15 cellular contexts compared by ENCODE assay signal in genomic region chr9:89563511-89564256, GRCh38.
"Had no signal": no experiment of that assay in that cellular context is flagged by ENCODE, and none has a peak within 500 bp of the region (broad histone marks: within the 10 kb centered on the region; RNA-seq: fewer than 3 reads in every experiment).

No MANE protein-coding gene starts in this region.

- H3K27me3 ChIP-seq: ascending aorta, brain microvascular endothelial cell, thyroid gland had no signal

- ATAC-seq: activated CD8-positive, alpha-beta T cell treated with anti-CD3 and anti-CD28 coated beads, Interleukin-2, amount 10 ng/mL, durations not matched to agents 7 days and 5 days; left ventricle myocardium superior; T-cell had no signal

- H3K36me3 ChIP-seq: ascending aorta, brain microvascular endothelial cell, thyroid gland had no signal

- H3K9me3 ChIP-seq: ascending aorta, mucosa of descending colon, thyroid gland had no signal

- H3K4me3 ChIP-seq: ascending aorta, mucosa of descending colon, thyroid gland had no signal

- H3K4me1 ChIP-seq: ascending aorta, thyroid gland had no signal

- H3K27ac ChIP-seq: ascending aorta, brain microvascular endothelial cell, thyroid gland, VCaP had no signal

- DNase-seq: activated CD4-positive, alpha-beta T cell treated with anti-CD3 and anti-CD28 coated beads, Interleukin-2, amount 50 U/mL, for 1 hour; activated CD4-positive, CD25-positive, alpha-beta regulatory T cell treated with anti-CD3 and anti-CD28 coated beads, Interleukin-2, amount 50 U/mL, for 72 hours; activated CD8-positive, alpha-beta T cell treated with anti-CD3 and anti-CD28 coated beads, Interleukin-2, amount 10 ng/mL, durations not matched to agents 7 days and 5 days; activated gamma-delta T cell treated with Interleukin-2 at 50 U/mL for 16 hours; effector memory CD4-positive, alpha-beta T cell; foreskin melanocyte; hippocampal formation; left ventricle myocardium superior; mucosa of descending colon; retina; T-cell; thyroid gland had no signal
